In genomic region chr17:42744283-42744805, GRCh38 we compare ENCODE assay signal across 8 cellular contexts.
DNase-seq lines count a peak whose midpoint lies in the region; TF ChIP-seq lines count a peak whose summit lies in the region.

No MANE protein-coding gene starts in this region.

- TF ChIP-seq CTCF in GM10266 (IDR thresholded peaks at IDR 0.05; ENCODE audit: control insufficient read depth, insufficient read depth, low read depth, missing control alignments) (no peak), cardiac fibroblast (IDR thresholded peaks at IDR 0.05; ENCODE audit: low read depth, low read length) (no peak)

- H3K4me3 ChIP-seq in cardiac fibroblast (replicated peaks in 1 of 2; ENCODE audit: low read depth in 2 of 2, low read length in 2 of 2), result peak overlapping the region; percentile 66 to 78

- peak; percentile 70 for DNase-seq in GM10266 (ENCODE audit: extremely low spot score)
- DNase-seq in HCEC 1CT, result peak; percentile 43
- peak; percentile 50 for DNase-seq in MV-4-11 (lab: John Stamatoyannopoulos, UW)
- peak; percentile 85 for DNase-seq in UCSD-AML1 (lab: John Stamatoyannopoulos, UW; ENCODE audit: unreplicated experiment)
- peak; percentile 44 to 59 for DNase-seq in cardiac fibroblast (ENCODE audit: low read depth in 2 of 2)
- DNase-seq in kidney tubule cell (ENCODE audit: low spot score), result peak; percentile 79
- DNase-seq in stimulated activated CD4-positive, alpha-beta T cell treated with anti-CD3 and anti-CD28 coated beads, Interleukin-1b, Interleukin-23, amount 100 ng/mL, for 48 hours, result peak; percentile 81
- DNase-seq in NCI-H2107 treated with DMSO at 0.1 percent for 48 hours (lab: John Stamatoyannopoulos, UW; ENCODE audit: unreplicated experiment), result no peak
